Comparison of ENCODE assay signal across 1 cellular context in genomic region chr7:78095549-78095948, GRCh38.
A peak's percentile ranks its signal among the peaks of the same experiment; 100 is the strongest.
TF ChIP-seq lines count a peak whose summit lies in the region.

No MANE protein-coding gene starts in this region.

TF ChIP-seq in IMR-90, 13 proteins besides CTCF, POLR2A, EP300 and RAD21:
- TF ChIP-seq MAZ (IDR thresholded peaks at IDR 0.05; ENCODE audit: borderline replicate concordance, low read depth, low read length) (no peak), BHLHE40 (IDR thresholded peaks at IDR 0.05; ENCODE audit: low read depth, low read length) (peak; percentile 41; the same call in 1 of the 2 replicates), MAFK (IDR thresholded peaks at IDR 0.05; ENCODE audit: low read depth, low read length) (no peak), FOS (IDR thresholded peaks at IDR 0.05; ENCODE audit: low read depth, low read length) (peak; percentile 79), SMC3 (IDR thresholded peaks at IDR 0.05; ENCODE audit: low read depth, low read length) (peak; percentile 32; the same call in 1 of the 2 replicates)
